In the genomic region with DNA sequence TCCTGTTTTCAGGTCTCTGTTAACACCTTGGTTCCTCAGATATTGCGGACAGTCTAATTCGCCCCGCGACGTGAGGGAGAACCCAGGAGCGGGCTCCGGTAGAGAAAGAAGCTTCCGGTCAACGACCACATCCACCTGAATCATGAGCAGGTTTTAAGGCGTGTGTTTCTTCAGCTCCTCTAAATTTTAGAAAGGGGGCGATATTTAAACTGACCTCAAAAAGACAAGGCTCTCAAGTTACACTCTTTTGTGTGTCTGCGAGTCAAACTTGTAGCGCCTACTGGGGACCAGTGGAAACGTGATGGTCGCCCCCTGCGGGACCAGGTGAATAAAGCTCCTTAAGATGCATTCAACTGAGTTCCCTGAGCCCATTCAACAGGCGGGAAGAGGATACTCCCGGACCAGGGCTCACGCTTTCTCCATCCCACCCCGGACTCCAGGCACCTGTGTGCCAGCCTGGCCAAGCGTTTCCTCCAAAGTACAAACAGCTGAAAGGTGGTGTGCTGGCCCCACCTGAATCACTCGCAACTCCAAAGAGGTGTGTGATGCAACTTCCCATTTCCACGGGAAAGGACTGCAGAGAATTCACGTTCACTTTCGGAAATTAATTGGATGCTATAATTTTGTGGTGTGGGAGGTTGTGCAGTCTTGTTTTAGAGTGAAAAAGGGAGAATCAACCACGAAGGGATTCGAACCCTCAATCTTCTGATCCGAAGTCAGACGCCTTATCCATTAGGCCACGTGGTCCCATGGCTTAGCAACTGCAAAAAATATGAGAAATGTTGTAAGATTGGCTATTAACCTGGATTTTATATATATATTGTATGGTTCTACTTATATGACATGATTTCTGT, we compare ENCODE assay signal across 1 cellular context.
TF ChIP-seq lines count a peak whose summit lies in the region.

No MANE protein-coding gene starts in this region.

TF ChIP-seq in HepG2, 621 proteins besides CTCF, POLR2A, EP300 and RAD21 (continued from another document and continues in another):
- TF ChIP-seq RXRB (CRISPR knock-in tag; IDR thresholded peaks at IDR 0.05; ENCODE audit: borderline replicate concordance), result no peak
- TF ChIP-seq, protein P1, sequence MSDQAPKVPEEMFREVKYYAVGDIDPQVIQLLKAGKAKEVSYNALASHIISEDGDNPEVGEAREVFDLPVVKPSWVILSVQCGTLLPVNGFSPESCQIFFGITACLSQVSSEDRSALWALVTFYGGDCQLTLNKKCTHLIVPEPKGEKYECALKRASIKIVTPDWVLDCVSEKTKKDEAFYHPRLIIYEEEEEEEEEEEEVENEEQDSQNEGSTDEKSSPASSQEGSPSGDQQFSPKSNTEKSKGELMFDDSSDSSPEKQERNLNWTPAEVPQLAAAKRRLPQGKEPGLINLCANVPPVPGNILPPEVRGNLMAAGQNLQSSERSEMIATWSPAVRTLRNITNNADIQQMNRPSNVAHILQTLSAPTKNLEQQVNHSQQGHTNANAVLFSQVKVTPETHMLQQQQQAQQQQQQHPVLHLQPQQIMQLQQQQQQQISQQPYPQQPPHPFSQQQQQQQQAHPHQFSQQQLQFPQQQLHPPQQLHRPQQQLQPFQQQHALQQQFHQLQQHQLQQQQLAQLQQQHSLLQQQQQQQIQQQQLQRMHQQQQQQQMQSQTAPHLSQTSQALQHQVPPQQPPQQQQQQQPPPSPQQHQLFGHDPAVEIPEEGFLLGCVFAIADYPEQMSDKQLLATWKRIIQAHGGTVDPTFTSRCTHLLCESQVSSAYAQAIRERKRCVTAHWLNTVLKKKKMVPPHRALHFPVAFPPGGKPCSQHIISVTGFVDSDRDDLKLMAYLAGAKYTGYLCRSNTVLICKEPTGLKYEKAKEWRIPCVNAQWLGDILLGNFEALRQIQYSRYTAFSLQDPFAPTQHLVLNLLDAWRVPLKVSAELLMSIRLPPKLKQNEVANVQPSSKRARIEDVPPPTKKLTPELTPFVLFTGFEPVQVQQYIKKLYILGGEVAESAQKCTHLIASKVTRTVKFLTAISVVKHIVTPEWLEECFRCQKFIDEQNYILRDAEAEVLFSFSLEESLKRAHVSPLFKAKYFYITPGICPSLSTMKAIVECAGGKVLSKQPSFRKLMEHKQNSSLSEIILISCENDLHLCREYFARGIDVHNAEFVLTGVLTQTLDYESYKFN (CRISPR knock-in tag; conservative IDR thresholded peaks at IDR 0.05), result no peak; the same call in 1 of the 2 replicates
- TF ChIP-seq AGO2 (optimal IDR thresholded peaks at IDR 0.05; ENCODE audit: low read depth, low read length), result no peak
- TF ChIP-seq JUND (CRISPR knock-in tag; IDR thresholded peaks at IDR 0.05), result no peak
- TF ChIP-seq SNAPC2 (CRISPR knock-in tag; IDR thresholded peaks at IDR 0.05), result no peak
- TF ChIP-seq ZNF781 (CRISPR knock-in tag; IDR thresholded peaks at IDR 0.05; ENCODE audit: borderline replicate concordance, not compliant biosample characterization), result no peak
- TF ChIP-seq MAFK (conservative IDR thresholded peaks at IDR 0.05 in 1 of 2, IDR thresholded peaks at IDR 0.05 in 1 of 2; ENCODE audit: low read length in 2 of 2), result no peak
- no peak for TF ChIP-seq ZBTB20 (CRISPR knock-in tag; IDR thresholded peaks at IDR 0.05; ENCODE audit: borderline replicate concordance, low read depth)
- no peak for TF ChIP-seq ZSCAN31 (CRISPR knock-in tag; IDR thresholded peaks at IDR 0.05; ENCODE audit: low read depth)
- TF ChIP-seq NONO (IDR thresholded peaks at IDR 0.05), result no peak
- TF ChIP-seq NONO (CRISPR knock-in tag; conservative IDR thresholded peaks at IDR 0.05), result peak; percentile 56; the same call in 1 of the 2 replicates
- no peak for TF ChIP-seq SMAD1 (CRISPR knock-in tag; IDR thresholded peaks at IDR 0.05; ENCODE audit: borderline replicate concordance, low read depth)
- no peak for TF ChIP-seq ZBTB14 (CRISPR knock-in tag; IDR thresholded peaks at IDR 0.05)
- TF ChIP-seq SMC3 (IDR thresholded peaks at IDR 0.05; ENCODE audit: low read length), result peak; percentile 45
- TF ChIP-seq RFX1 (IDR thresholded peaks at IDR 0.05), result no peak
- 0 out of 2 replicates have a peak, but pooled peaks have one; percentile 50 for TF ChIP-seq ZNF878 (CRISPR knock-in tag; IDR thresholded peaks at IDR 0.05)
- TF ChIP-seq ZNF800 (CRISPR knock-in tag; IDR thresholded peaks at IDR 0.05), result no peak
- TF ChIP-seq KMT2A (CRISPR knock-in tag; IDR thresholded peaks at IDR 0.05), result no peak
- TF ChIP-seq XBP1 (CRISPR knock-in tag; IDR thresholded peaks at IDR 0.05), result no peak
- TF ChIP-seq GTF3A (CRISPR knock-in tag; conservative IDR thresholded peaks at IDR 0.05), result no peak
- peak; percentile 37; the same call in 1 of the 2 replicates for TF ChIP-seq ATF1 (CRISPR knock-in tag; IDR thresholded peaks at IDR 0.05)
- TF ChIP-seq KLF12 (CRISPR knock-in tag; IDR thresholded peaks at IDR 0.05; ENCODE audit: borderline replicate concordance), result no peak
- TF ChIP-seq CEBPZ (IDR thresholded peaks at IDR 0.05; ENCODE audit: low read length), result no peak
- TF ChIP-seq, protein P2, sequence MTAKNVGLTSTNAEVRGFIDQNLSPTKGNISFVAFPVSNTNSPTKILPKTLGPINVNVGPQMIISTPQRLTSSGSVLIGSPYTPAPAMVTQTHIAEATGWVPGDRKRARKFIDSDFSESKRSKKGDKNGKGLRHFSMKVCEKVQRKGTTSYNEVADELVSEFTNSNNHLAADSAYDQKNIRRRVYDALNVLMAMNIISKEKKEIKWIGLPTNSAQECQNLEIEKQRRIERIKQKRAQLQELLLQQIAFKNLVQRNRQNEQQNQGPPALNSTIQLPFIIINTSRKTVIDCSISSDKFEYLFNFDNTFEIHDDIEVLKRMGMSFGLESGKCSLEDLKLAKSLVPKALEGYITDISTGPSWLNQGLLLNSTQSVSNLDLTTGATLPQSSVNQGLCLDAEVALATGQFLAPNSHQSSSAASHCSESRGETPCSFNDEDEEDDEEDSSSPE (CRISPR knock-in tag; IDR thresholded peaks at IDR 0.05), result 0 out of 2 replicates have a peak, but pooled peaks have one; percentile 32
- no peak for TF ChIP-seq FOXK1 (CRISPR knock-in tag; IDR thresholded peaks at IDR 0.05; ENCODE audit: borderline replicate concordance, low read depth)
- TF ChIP-seq BCL6 (CRISPR knock-in tag; IDR thresholded peaks at IDR 0.05), result peak; percentile 26; the same call in 1 of the 2 replicates
- no peak; the same call in 1 of the 2 replicates for TF ChIP-seq ZBTB8A (CRISPR knock-in tag; IDR thresholded peaks at IDR 0.05; ENCODE audit: borderline replicate concordance, low read depth)
- no peak for TF ChIP-seq PPARG (CRISPR knock-in tag; conservative IDR thresholded peaks at IDR 0.05)
- TF ChIP-seq ZNF136 (CRISPR knock-in tag; IDR thresholded peaks at IDR 0.05; ENCODE audit: low read depth), result no peak
- no peak for TF ChIP-seq FIP1L1 (IDR thresholded peaks at IDR 0.05; ENCODE audit: borderline replicate concordance, insufficient read depth, low read depth, low read length)
- TF ChIP-seq, protein P3, sequence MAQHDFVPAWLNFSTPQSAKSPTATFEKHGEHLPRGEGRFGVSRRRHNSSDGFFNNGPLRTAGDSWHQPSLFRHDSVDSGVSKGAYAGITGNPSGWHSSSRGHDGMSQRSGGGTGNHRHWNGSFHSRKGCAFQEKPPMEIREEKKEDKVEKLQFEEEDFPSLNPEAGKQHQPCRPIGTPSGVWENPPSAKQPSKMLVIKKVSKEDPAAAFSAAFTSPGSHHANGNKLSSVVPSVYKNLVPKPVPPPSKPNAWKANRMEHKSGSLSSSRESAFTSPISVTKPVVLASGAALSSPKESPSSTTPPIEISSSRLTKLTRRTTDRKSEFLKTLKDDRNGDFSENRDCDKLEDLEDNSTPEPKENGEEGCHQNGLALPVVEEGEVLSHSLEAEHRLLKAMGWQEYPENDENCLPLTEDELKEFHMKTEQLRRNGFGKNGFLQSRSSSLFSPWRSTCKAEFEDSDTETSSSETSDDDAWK (CRISPR knock-in tag; IDR thresholded peaks at IDR 0.05), result no peak
- TF ChIP-seq NFE2 (CRISPR knock-in tag; IDR thresholded peaks at IDR 0.05), result no peak
- TF ChIP-seq, protein P4, sequence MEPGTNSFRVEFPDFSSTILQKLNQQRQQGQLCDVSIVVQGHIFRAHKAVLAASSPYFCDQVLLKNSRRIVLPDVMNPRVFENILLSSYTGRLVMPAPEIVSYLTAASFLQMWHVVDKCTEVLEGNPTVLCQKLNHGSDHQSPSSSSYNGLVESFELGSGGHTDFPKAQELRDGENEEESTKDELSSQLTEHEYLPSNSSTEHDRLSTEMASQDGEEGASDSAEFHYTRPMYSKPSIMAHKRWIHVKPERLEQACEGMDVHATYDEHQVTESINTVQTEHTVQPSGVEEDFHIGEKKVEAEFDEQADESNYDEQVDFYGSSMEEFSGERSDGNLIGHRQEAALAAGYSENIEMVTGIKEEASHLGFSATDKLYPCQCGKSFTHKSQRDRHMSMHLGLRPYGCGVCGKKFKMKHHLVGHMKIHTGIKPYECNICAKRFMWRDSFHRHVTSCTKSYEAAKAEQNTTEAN (CRISPR knock-in tag; conservative IDR thresholded peaks at IDR 0.05), result no peak
- TF ChIP-seq RARA (CRISPR knock-in tag; IDR thresholded peaks at IDR 0.05), result no peak
- peak; percentile 48; the same call in 1 of the 2 replicates for TF ChIP-seq SIX4 (CRISPR knock-in tag; IDR thresholded peaks at IDR 0.05)
- TF ChIP-seq SRSF9 (IDR thresholded peaks at IDR 0.05; ENCODE audit: borderline replicate concordance, insufficient read depth, low read depth, low read length, poor library complexity, severe bottlenecking), result no peak
- TF ChIP-seq ZFAT (CRISPR knock-in tag; conservative IDR thresholded peaks at IDR 0.05), result no peak
- TF ChIP-seq, protein P5, sequence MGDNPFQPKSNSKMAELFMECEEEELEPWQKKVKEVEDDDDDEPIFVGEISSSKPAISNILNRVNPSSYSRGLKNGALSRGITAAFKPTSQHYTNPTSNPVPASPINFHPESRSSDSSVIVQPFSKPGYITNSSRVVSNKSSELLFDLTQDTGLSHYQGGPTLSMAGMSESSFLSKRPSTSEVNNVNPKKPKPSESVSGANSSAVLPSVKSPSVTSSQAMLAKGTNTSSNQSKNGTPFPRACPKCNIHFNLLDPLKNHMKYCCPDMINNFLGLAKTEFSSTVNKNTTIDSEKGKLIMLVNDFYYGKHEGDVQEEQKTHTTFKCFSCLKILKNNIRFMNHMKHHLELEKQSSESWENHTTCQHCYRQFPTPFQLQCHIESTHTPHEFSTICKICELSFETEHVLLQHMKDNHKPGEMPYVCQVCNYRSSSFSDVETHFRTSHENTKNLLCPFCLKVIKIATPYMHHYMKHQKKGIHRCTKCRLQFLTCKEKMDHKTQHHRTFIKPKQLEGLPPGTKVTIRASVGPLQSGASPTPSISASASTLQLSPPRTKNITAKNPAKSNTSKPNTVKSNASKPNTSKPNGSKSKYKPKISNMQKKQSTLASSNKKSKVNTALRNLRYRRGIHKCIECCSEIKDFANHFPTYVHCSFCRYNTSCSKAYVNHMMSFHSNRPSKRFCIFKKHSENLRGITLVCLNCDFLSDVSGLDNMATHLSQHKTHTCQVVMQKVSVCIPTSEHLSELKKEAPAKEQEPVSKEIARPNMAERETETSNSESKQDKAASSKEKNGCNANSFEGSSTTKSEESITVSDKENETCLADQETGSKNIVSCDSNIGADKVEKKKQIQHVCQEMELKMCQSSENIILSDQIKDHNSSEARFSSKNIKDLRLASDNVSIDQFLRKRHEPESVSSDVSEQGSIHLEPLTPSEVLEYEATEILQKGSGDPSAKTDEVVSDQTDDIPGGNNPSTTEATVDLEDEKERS (CRISPR knock-in tag; IDR thresholded peaks at IDR 0.05), result no peak
- TF ChIP-seq MBNL3 (CRISPR knock-in tag; conservative IDR thresholded peaks at IDR 0.05), result peak; percentile 85; the same call in 1 of the 2 replicates
- 0 out of 2 replicates have a peak, but pooled peaks have one; percentile 17 for TF ChIP-seq SIN3B (IDR thresholded peaks at IDR 0.05; ENCODE audit: low read length)
- TF ChIP-seq MAZ (IDR thresholded peaks at IDR 0.05; ENCODE audit: borderline replicate concordance, low read depth, low read length), result no peak
- 0 out of 2 replicates have a peak, but pooled peaks have one; percentile 52 for TF ChIP-seq MAZ (CRISPR knock-in tag; IDR thresholded peaks at IDR 0.05; ENCODE audit: low read depth)
- TF ChIP-seq BRCA1 (CRISPR knock-in tag; IDR thresholded peaks at IDR 0.05), result no peak
- TF ChIP-seq ZC3H13 (CRISPR knock-in tag; IDR thresholded peaks at IDR 0.05), result no peak
